ENCODE assay signal across 19 cellular contexts in the genomic region with DNA sequence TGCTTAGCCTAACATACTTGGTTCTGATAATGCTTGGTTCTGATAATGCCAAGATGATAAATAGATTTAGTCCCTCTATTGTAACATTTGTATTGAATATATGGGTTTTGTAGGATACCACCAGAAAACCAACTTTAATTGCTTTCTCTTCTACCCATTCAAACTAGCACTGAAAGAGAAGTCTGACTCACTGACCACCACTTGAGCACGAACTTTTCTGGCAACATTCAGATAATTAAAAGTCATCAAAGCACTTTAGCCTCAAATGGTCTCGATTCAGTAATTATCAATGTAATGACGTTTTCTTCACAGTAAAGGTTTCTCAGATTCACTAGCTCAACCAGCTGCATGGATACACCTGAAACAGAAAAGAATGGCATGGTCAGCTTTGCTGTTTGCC.
DNase-seq lines count a peak whose midpoint lies in the region; ATAC-seq and TF ChIP-seq lines count a peak whose summit lies in the region.
"Had no signal": no experiment of that assay in that cellular context is flagged by ENCODE, and none has a peak within 500 bp of the region (broad histone marks: within the 10 kb centered on the region; RNA-seq: fewer than 3 reads in every experiment).

No MANE protein-coding gene starts in this region.

- H3K27ac ChIP-seq in foreskin keratinocyte: no peak overlapping the region
- H3K27ac ChIP-seq in left lung: no peak overlapping the region
- H3K27ac ChIP-seq: body of pancreas, psoas muscle had no signal

- no peaks in the 10 kb centered on the region for H3K9me3 ChIP-seq in left lung
- H3K9me3 ChIP-seq: body of pancreas, psoas muscle had no signal

- H3K4me1 ChIP-seq in foreskin keratinocyte: peaks cover 28% of the 10 kb centered on the region
- H3K4me1 ChIP-seq in left lung: no peaks in the 10 kb centered on the region
- H3K4me1 ChIP-seq: body of pancreas had no signal

- intact Hi-C loops in left lung (cut with DNase I): no loop called here

- H3K36me3 ChIP-seq in left lung: no peaks in the 10 kb centered on the region

- H3K27me3 ChIP-seq in foreskin keratinocyte (no peaks in the 10 kb centered on the region), left lung (no peaks in the 10 kb centered on the region)
- H3K27me3 ChIP-seq: body of pancreas had no signal

- peak; percentile 32 to 67 for ATAC-seq in activated CD4-positive, CD25-positive, alpha-beta regulatory T cell treated with anti-CD3 and anti-CD28 coated beads, Interleukin-2, amount 50 U/mL, for 24 hours
- ATAC-seq in foreskin keratinocyte (peak; percentile 35), GM21423 (IDR thresholded peaks at IDR 0.05; ENCODE audit: unreplicated experiment) (no peak), HG03045 (IDR thresholded peaks at IDR 0.05; ENCODE audit: unreplicated experiment) (no peak), HG02678 (IDR thresholded peaks at IDR 0.05; ENCODE audit: unreplicated experiment) (no peak), left lung (no peak)
- ATAC-seq: body of pancreas, left colon had no signal

- no peak for TF ChIP-seq CTCF in foreskin keratinocyte (conservative IDR thresholded peaks at IDR 0.05)
- no peak for TF ChIP-seq CTCF in left lung (IDR thresholded peaks at IDR 0.05)

- no peak for DNase-seq in activated CD4-positive, CD25-positive, alpha-beta regulatory T cell (lab: John Stamatoyannopoulos, UW)
- peak; percentile 85 for DNase-seq in NCI-H774 (lab: John Stamatoyannopoulos, UW)
- no peak for DNase-seq in foreskin keratinocyte
- no peak for DNase-seq in left lung
- DNase-seq: activated CD4-positive, alpha-beta T cell treated with anti-CD3 and anti-CD28 coated beads, Interleukin-2, amount 50 U/mL, for 4 hours; activated naive CD4-positive, alpha-beta T cell treated with anti-CD3 and anti-CD28 coated beads, Interleukin-2, amount 10 ng/mL, durations not matched to agents 7 days and 5 days; activated T-cell treated with anti-CD3 and anti-CD28 coated beads for 4 hours; body of pancreas; CD4-positive, CD25-positive, alpha-beta regulatory T cell; foreskin melanocyte; left colon; NCI-H345; psoas muscle; SW 1271 had no signal

- no peak overlapping the region for H3K4me3 ChIP-seq in left lung
- H3K4me3 ChIP-seq: body of pancreas, coronary artery, psoas muscle had no signal

Comparison
In these comparisons a context has a peak if more than half of its experiments do, and no peak if none do; other contexts are left out.
1. ATAC-seq: peak in activated CD4-positive, CD25-positive, alpha-beta regulatory T cell treated with anti-CD3 and anti-CD28 coated beads, Interleukin-2, amount 50 U/mL, for 24 hours (2 of 2) and foreskin keratinocyte (single experiment); none in GM21423 (single experiment), HG03045 (single experiment), HG02678 (single experiment) and left lung (single experiment).